Comparison of ENCODE assay signal across 28 cellular contexts in the genomic region with DNA sequence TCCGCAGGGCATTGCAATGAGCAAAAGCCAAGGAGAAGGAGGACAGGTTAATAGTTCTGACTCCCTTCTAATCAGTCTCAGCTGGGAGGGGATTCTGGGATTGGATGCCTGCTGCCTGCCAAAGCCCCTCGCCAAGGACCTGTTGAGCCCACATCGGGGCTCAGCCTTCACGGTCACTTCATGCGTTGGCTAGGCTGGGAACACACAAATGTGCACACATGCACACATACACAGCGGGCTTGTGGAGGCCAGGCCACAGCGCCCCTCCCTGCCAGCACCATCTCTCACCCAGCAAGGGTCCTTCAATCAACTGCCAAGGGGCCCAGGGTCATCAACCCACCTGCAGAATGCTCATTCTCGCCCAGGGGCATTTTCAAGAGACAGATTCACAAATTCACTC.
"Had no signal": no experiment of that assay in that cellular context is flagged by ENCODE, and none has a peak within 500 bp of the region (broad histone marks: within the 10 kb centered on the region; RNA-seq: fewer than 3 reads in every experiment).

No MANE protein-coding gene starts in this region.

- DNase-seq: activated CD4-positive, alpha-beta memory T cell treated with anti-CD3 and anti-CD28 coated beads, Interleukin-2, amount 10 ng/mL, durations not matched to agents 7 days and 5 days; activated CD4-positive, alpha-beta T cell treated with anti-CD3 and anti-CD28 coated beads for 36 hours; activated CD4-positive, alpha-beta T cell treated with anti-CD3 and anti-CD28 coated beads, Interleukin-2, amount 50 U/mL, for 1 hour; activated gamma-delta T cell treated with Interleukin-2 at 50 U/mL for 16 hours; activated naive CD4-positive, alpha-beta T cell treated with anti-CD3 and anti-CD28 coated beads, Interleukin-2, amount 10 ng/mL, durations not matched to agents 7 days and 5 days; activated naive CD8-positive, alpha-beta T cell treated with anti-CD3 and anti-CD28 coated beads for 36 hours; activated T-cell treated with anti-CD3 and anti-CD28 coated beads, Interleukin-2, amount 50 U/mL, for 4 hours; brain microvascular endothelial cell; Kasumi-1; KBM-7; NCI-H1105 treated with DMSO at 0.1 percent for 48 hours; NCI-H146; NCI-H187 treated with DMSO at 0.1 percent for 48 hours; NCI-H2081 treated with DMSO at 0.1 percent for 48 hours; NCI-H2227 treated with DMSO at 0.1 percent for 48 hours; NCI-H446 treated with DMSO at 0.1 percent for 48 hours; NCI-H748 treated with DMSO at 0.1 percent for 48 hours; NK-92 treated with Interleukin-12 subunit alpha and Interleukin-12 subunit beta, amount 100 ng/mL, for 24 hours; OCI-M1; RPMI8226; SJCRH30; SK-N-SH; T-helper 1 cell had no signal

- H3K4me3 ChIP-seq: cardiac muscle cell, SJCRH30 had no signal

- H3K9me3 Mint-ChIP-seq: activated T-cell treated with anti-CD3 and anti-CD28 coated beads, Interleukin-2, amount 50 U/mL, for 4 hours; activated T-helper 2 cell treated with anti-CD3 and anti-CD28 coated beads, Interferon-gamma antibody, Interleukin-2, Interleukin-4, amounts not matched to agents 10 μg/mL and 5 μg/mL and 100 μg/mL, durations not matched to agents 14 hours and 24 hours and 36 hours had no signal

- H3K36me3 Mint-ChIP-seq: activated naive CD4-positive, alpha-beta T cell treated with anti-CD3 and anti-CD28 coated beads, Interleukin-2, amount 10 ng/mL, durations not matched to agents 7 days and 5 days had no signal

- H3K27ac ChIP-seq: brain microvascular endothelial cell, cardiac muscle cell, SJCRH30, VCaP had no signal

- H3K4me3 Mint-ChIP-seq: activated CD4-positive, alpha-beta memory T cell treated with anti-CD3 and anti-CD28 coated beads, Interleukin-2, amount 10 ng/mL, durations not matched to agents 7 days and 5 days; activated CD4-positive, alpha-beta T cell treated with anti-CD3 and anti-CD28 coated beads for 36 hours; activated naive CD4-positive, alpha-beta T cell treated with anti-CD3 and anti-CD28 coated beads, Interleukin-2, amount 10 ng/mL, durations not matched to agents 7 days and 5 days; activated naive CD8-positive, alpha-beta T cell treated with anti-CD3 and anti-CD28 coated beads for 36 hours; activated T-cell treated with anti-CD3 and anti-CD28 coated beads, Interleukin-2, amount 50 U/mL, for 4 hours had no signal

- H3K36me3 ChIP-seq: brain microvascular endothelial cell, cardiac muscle cell, SJCRH30 had no signal

- H3K27ac Mint-ChIP-seq: activated CD4-positive, alpha-beta memory T cell treated with anti-CD3 and anti-CD28 coated beads, Interleukin-2, amount 10 ng/mL, durations not matched to agents 7 days and 5 days; activated CD4-positive, alpha-beta T cell treated with anti-CD3 and anti-CD28 coated beads for 36 hours; activated naive CD4-positive, alpha-beta T cell treated with anti-CD3 and anti-CD28 coated beads, Interleukin-2, amount 10 ng/mL, durations not matched to agents 7 days and 5 days; activated naive CD8-positive, alpha-beta T cell treated with anti-CD3 and anti-CD28 coated beads for 36 hours; activated T-helper 2 cell treated with anti-CD3 and anti-CD28 coated beads, Interferon-gamma antibody, Interleukin-2, Interleukin-4, amounts not matched to agents 10 μg/mL and 5 μg/mL and 100 μg/mL, durations not matched to agents 14 hours and 24 hours and 36 hours had no signal

- H3K27me3 ChIP-seq: brain microvascular endothelial cell, cardiac muscle cell, SJCRH30 had no signal

- H3K9ac ChIP-seq: SK-N-SH had no signal

- ATAC-seq: activated CD4-positive, alpha-beta T cell treated with anti-CD3 and anti-CD28 coated beads for 36 hours; activated T-cell treated with anti-CD3 and anti-CD28 coated beads, Interleukin-2, amount 50 U/mL, for 4 hours; Panc1; Right ventricle myocardium inferior had no signal

- H3K4me2 ChIP-seq: SK-N-SH had no signal

- H3K9me3 ChIP-seq: SJCRH30, SK-N-SH had no signal
